ENCODE assay signal across 1 cellular context in the genomic region with DNA sequence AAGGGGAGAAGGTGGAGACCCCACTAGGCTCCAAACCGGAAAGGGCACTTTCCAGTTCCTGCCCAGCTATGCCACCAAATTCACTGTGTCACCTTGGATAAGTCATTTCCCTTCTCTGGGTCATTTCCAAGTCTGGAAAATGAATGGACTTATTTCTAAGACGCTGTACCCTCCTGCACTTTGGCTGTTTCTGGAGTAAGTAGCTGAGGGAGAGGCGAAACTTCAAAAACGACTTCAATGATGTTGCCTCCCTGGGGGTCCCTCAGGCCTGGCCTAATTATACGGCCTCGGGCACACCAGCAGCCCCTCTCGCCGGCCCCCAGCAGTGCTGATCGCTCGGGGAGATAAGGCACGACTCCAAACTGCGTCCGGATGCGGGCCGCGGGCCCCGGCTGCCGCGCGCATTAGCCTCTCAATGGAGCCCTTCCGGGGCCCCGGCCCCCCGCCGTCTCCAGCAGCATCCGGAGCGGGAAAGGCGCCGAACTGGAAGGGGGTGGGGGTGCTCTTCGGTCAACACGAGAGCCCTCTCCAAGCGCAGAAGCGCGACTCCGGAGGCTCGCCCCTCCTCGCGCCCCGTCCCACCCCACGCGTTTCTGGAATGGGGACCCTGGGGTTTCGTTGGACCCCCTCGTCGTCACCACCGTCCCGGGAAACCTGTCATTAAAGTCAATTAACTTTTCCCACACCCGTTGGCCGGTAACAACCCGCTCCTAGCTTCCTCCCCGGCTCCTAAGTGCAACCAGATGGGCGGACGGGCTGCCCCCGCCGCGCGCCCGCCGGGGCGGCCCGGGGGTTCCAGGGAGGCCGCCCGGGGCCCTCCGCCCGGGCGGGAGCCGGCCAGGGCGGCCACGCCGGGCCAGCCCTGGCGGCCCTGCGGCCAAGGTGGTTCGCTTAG.
TF ChIP-seq lines count a peak whose summit lies in the region.

No MANE protein-coding gene starts in this region.

TF ChIP-seq in A549, 52 proteins besides CTCF, POLR2A, EP300 and RAD21 (continued from another document):
- TF ChIP-seq RARB (CRISPR knock-in tag; IDR thresholded peaks at IDR 0.05) (peak; percentile 68; the same call in 1 of the 2 replicates), POLR2AphosphoS2 (conservative IDR thresholded peaks at IDR 0.05; ENCODE audit: low read length) (no peak), ZFP36 (IDR thresholded peaks at IDR 0.05; ENCODE audit: borderline replicate concordance, partially characterized antibody) (no peak), NPAS2 (CRISPR knock-in tag; IDR thresholded peaks at IDR 0.05; ENCODE audit: borderline replicate concordance) (no peak), MAFK (IDR thresholded peaks at IDR 0.05; ENCODE audit: partially characterized antibody) (no peak), USF2 (IDR thresholded peaks at IDR 0.05) (no peak), HEYL (CRISPR knock-in tag; IDR thresholded peaks at IDR 0.05) (no peak), NR3C1 (IDR thresholded peaks at IDR 0.05) (no peak), ZSCAN20 (CRISPR knock-in tag; IDR thresholded peaks at IDR 0.05) (no peak), HDAC2 (IDR thresholded peaks at IDR 0.05) (no peak), TP53 (CRISPR knock-in tag; IDR thresholded peaks at IDR 0.05) (no peak), KDM1A (IDR thresholded peaks at IDR 0.05; ENCODE audit: low read depth) (no peak), BCL3 (IDR thresholded peaks at IDR 0.05) (no peak), EHMT2 (IDR thresholded peaks at IDR 0.05; ENCODE audit: low read depth) (no peak), FOXS1 (CRISPR knock-in tag; IDR thresholded peaks at IDR 0.05) (0 out of 2 replicates have a peak, but pooled peaks have one; percentile 37), JUN (IDR thresholded peaks at IDR 0.05) (peak in 1 of 2 experiments; percentile 8; a peak in 2 of 5 replicates), PHF8 (IDR thresholded peaks at IDR 0.05; ENCODE audit: borderline replicate concordance, low read depth) (no peak), RNF2 (IDR thresholded peaks at IDR 0.05; ENCODE audit: borderline replicate concordance, low read depth) (no peak), NFE2L2 (conservative IDR thresholded peaks at IDR 0.05; ENCODE audit: low read length) (no peak), ZNF302 (CRISPR knock-in tag; IDR thresholded peaks at IDR 0.05) (no peak), ESRRA (IDR thresholded peaks at IDR 0.05; ENCODE audit: borderline replicate concordance, low read length) (no peak), HOXB13 (CRISPR knock-in tag; IDR thresholded peaks at IDR 0.05; ENCODE audit: low read depth) (peak; percentile 58; the same call in 1 of the 2 replicates), SMC3 (IDR thresholded peaks at IDR 0.05) (no peak), CEBPB (IDR thresholded peaks at IDR 0.05) (no peak), RCOR1 (IDR thresholded peaks at IDR 0.05; ENCODE audit: low read depth, low read length) (no peak), REST (IDR thresholded peaks at IDR 0.05) (peak; percentile 60), CHD4 (IDR thresholded peaks at IDR 0.05; ENCODE audit: borderline replicate concordance) (no peak), MAX (IDR thresholded peaks at IDR 0.05) (peak; percentile 13; the same call in 1 of the 2 replicates), SREBF2 (IDR thresholded peaks at IDR 0.05) (no peak), EHF (CRISPR knock-in tag; IDR thresholded peaks at IDR 0.05) (peak; percentile 42; the same call in 1 of the 2 replicates), MYC (IDR thresholded peaks at IDR 0.05; ENCODE audit: borderline replicate concordance, low read length) (no peak), MAZ (IDR thresholded peaks at IDR 0.05; ENCODE audit: borderline replicate concordance, low read depth, low read length) (no peak), GATA3 (IDR thresholded peaks at IDR 0.05; ENCODE audit: borderline replicate concordance) (peak; percentile 71), RFX5 (IDR thresholded peaks at IDR 0.05) (no peak), TFCP2L1 (CRISPR knock-in tag; IDR thresholded peaks at IDR 0.05) (peak; percentile 94), FOSB (CRISPR knock-in tag; IDR thresholded peaks at IDR 0.05) (peak; percentile 95)
- TF ChIP-seq, protein P1, sequence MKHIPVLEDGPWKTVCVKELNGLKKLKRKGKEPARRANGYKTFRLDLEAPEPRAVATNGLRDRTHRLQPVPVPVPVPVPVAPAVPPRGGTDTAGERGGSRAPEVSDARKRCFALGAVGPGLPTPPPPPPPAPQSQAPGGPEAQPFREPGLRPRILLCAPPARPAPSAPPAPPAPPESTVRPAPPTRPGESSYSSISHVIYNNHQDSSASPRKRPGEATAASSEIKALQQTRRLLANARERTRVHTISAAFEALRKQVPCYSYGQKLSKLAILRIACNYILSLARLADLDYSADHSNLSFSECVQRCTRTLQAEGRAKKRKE (CRISPR knock-in tag; IDR thresholded peaks at IDR 0.05; ENCODE audit: low read depth), result peak; percentile 66; the same call in 1 of the 2 replicates
- TF ChIP-seq, protein P2, sequence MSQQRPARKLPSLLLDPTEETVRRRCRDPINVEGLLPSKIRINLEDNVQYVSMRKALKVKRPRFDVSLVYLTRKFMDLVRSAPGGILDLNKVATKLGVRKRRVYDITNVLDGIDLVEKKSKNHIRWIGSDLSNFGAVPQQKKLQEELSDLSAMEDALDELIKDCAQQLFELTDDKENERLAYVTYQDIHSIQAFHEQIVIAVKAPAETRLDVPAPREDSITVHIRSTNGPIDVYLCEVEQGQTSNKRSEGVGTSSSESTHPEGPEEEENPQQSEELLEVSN (IDR thresholded peaks at IDR 0.05; ENCODE audit: borderline replicate concordance, low read depth), result peak; percentile 57; the same call in 1 of the 2 replicates
